ENCODE assay signal across 8 cellular contexts in genomic region chr11:110295086-110295485, GRCh38. TPM values are rescaled to one million over a fixed set of nuclear protein-coding genes. Genes with fewer than 3 reads are reported as not detected.
DNase-seq lines count a peak whose midpoint lies in the region; ATAC-seq and TF ChIP-seq lines count a peak whose summit lies in the region.

No MANE protein-coding gene starts in this region.

- H3K9me3 ChIP-seq in BLaER1 (no peaks in the 10 kb centered on the region), body of pancreas (no peaks in the 10 kb centered on the region)

- peak overlapping the region; percentile 90 to 97 (median 94) for H3K4me3 Mint-ChIP-seq in nephron

- peaks cover 11% of the 10 kb centered on the region; the same call in 1 of the 2 replicates for H3K36me3 ChIP-seq in BLaER1
- no peaks in the 10 kb centered on the region for H3K36me3 ChIP-seq in body of pancreas (replicated peaks in 1 of 2; ENCODE audit: insufficient read depth in 1 of 2, low read depth in 2 of 2)

- H3K27me3 ChIP-seq in BLaER1 (no peaks in the 10 kb centered on the region), dorsolateral prefrontal cortex (no peaks in the 10 kb centered on the region), body of pancreas (no peaks in the 10 kb centered on the region)

- no peak for DNase-seq in NB4 (ENCODE audit: low read depth)
- no peak for DNase-seq in dorsolateral prefrontal cortex
- no peak for DNase-seq in body of pancreas
- no peak for DNase-seq in SKM-1 treated with dmso at 0.1 percent for 144 hours (lab: John Stamatoyannopoulos, UW; ENCODE audit: unreplicated experiment)
- DNase-seq in NCI-H774 (lab: John Stamatoyannopoulos, UW): no peak

- TF ChIP-seq POLR2A in NB4 (IDR thresholded peaks at IDR 0.05; ENCODE audit: extremely low read depth, insufficient read length) (no peak), body of pancreas (IDR thresholded peaks at IDR 0.05) (no peak)

- H3K36me3 Mint-ChIP-seq in nephron (ENCODE audit: low read depth): peaks cover 9% of the 10 kb centered on the region

- ATAC-seq in GM19467 (IDR thresholded peaks at IDR 0.05; ENCODE audit: unreplicated experiment) (no peak), body of pancreas (no peak)

- peak overlapping the region; percentile 83 for H3K4me2 ChIP-seq in BLaER1

- peak overlapping the region; percentile 88 to 93 (median 91) for H3K27ac Mint-ChIP-seq in nephron

- no peaks in the 10 kb centered on the region for H3K27me3 Mint-ChIP-seq in nephron (ENCODE audit: low read depth)

- H3K9ac ChIP-seq in BLaER1: peak overlapping the region; percentile 95

- WGBS in body of pancreas, 2 donors: 1 to 4% methylated on average over 4 of the region's 4 CpGs

- peaks cover 39% of the 10 kb centered on the region for H3K4me1 ChIP-seq in BLaER1
- peaks cover 58% of the 10 kb centered on the region for H3K4me1 ChIP-seq in body of pancreas

- no peaks in the 10 kb centered on the region for H3K9me3 Mint-ChIP-seq in nephron

- TF ChIP-seq CTCF in NB4 (IDR thresholded peaks at IDR 0.05; ENCODE audit: low read depth, low read length): no peak
- peak in 1 of 56 donors; percentile 8 for TF ChIP-seq CTCF in dorsolateral prefrontal cortex (IDR thresholded peaks at IDR 0.05 in 54 of 56, conservative IDR thresholded peaks at IDR 0.05 in 2 of 56; ENCODE audit: low read depth in 1 of 56, partially characterized antibody in 56 of 56)
- no peak for TF ChIP-seq CTCF in nephron (IDR thresholded peaks at IDR 0.05; ENCODE audit: unreplicated experiment in 3 of 3)
- no peak for TF ChIP-seq CTCF in body of pancreas (IDR thresholded peaks at IDR 0.05)

- H3K4me3 ChIP-seq in BLaER1: peak overlapping the region; percentile 99
- peak overlapping the region; percentile 78 for H3K4me3 ChIP-seq in NB4 (ENCODE audit: low read depth, low read length)
- H3K4me3 ChIP-seq in dorsolateral prefrontal cortex: peak overlapping the region; percentile 55 to 96 (median 87)
- H3K4me3 ChIP-seq in body of pancreas: peak overlapping the region in 1 of 2 donors; percentile 53

- peaks cover 60% of the 10 kb centered on the region for H4K20me1 ChIP-seq in BLaER1

- intact Hi-C loops in dorsolateral prefrontal cortex (cut with DNase I) (loop anchor here (2.0 to 10.0 kb wide), 4 partner anchors 70 to 137 kb away; partner anchors contain the start of gene FDX1 (in 1 of the 2)), body of pancreas (cut with DNase I) (no loop called here)

- H3K4me1 Mint-ChIP-seq in nephron: peaks cover 36% of the 10 kb centered on the region

- H3K27ac ChIP-seq in BLaER1: peak overlapping the region; percentile 97
- H3K27ac ChIP-seq in dorsolateral prefrontal cortex: peak overlapping the region; percentile 85 to 99 (median 96)
- H3K27ac ChIP-seq in body of pancreas: peak overlapping the region in 2 of 4 donors; percentile 98

RNA-seq across cellular contexts. Expression of gene RDX, which starts 1.3 kb away (rescaled TPM):
- total RNA-seq in dorsolateral prefrontal cortex (100 to 1,000 TPM in 87 of 120 experiments, 10 to 100 TPM in 33; 51.8 to 308 (median 121) TPM), body of pancreas (10 to 100 TPM; 43.8 TPM)
